1 cellular context compared by ENCODE assay signal in genomic region chr6:31592396-31592771, GRCh38.
TF ChIP-seq lines count a peak whose summit lies in the region.

No MANE protein-coding gene starts in this region.

TF ChIP-seq in H1, 55 proteins besides CTCF, POLR2A, EP300 and RAD21:
- TF ChIP-seq MAX (IDR thresholded peaks at IDR 0.05), result no peak
- no peak for TF ChIP-seq BRCA1 (IDR thresholded peaks at IDR 0.05; ENCODE audit: low read depth, low read length)
- TF ChIP-seq GABPA (IDR thresholded peaks at IDR 0.05; ENCODE audit: borderline replicate concordance, insufficient read depth, low read length), result no peak
- no peak for TF ChIP-seq HDAC6 (IDR thresholded peaks at IDR 0.05; ENCODE audit: low read depth, low read length)
- TF ChIP-seq YY1 (IDR thresholded peaks at IDR 0.05; ENCODE audit: low read depth, low read length), result no peak
